17 cellular contexts compared by ENCODE assay signal in the genomic region with DNA sequence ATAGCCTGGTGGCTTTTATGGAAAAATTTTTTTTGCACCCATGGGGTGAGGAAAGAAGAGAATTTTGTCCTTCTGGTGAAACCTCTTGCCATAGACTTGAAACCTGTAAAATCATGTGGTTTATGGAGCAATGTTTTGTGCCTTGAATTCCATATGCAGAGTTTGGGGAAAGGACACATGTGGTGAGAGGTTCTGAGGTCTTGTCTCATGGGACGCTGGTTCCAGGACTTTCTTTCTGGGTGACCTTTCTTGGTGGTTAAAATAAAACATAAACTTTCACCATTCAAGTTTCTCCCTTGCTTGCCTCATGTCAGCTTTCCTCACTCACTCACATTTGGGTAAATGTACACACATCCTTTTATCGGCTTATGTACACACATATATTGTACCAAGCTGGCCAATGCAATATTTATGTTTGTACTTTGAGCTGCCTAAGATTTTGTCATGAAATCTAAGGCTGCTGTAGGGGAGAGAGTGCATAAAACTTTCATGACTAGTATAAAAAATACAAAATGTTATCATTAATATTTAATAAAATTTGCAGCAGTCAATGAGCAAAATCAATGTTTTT.
DNase-seq lines count a peak whose midpoint lies in the region; ATAC-seq and TF ChIP-seq lines count a peak whose summit lies in the region.
"Had no signal": no experiment of that assay in that cellular context is flagged by ENCODE, and none has a peak within 500 bp of the region (broad histone marks: within the 10 kb centered on the region; RNA-seq: fewer than 3 reads in every experiment).

No MANE protein-coding gene starts in this region.

- no peak overlapping the region for H3K4ac ChIP-seq in trophoblast cell (ENCODE audit: low read depth, low read length)

- H3K36me3 ChIP-seq in ascending aorta (no peaks in the 10 kb centered on the region), gastroesophageal sphincter (no peaks in the 10 kb centered on the region), trophoblast cell (ENCODE audit: control insufficient read depth in 1 of 2, insufficient read depth in 2 of 2, low read length in 2 of 2) (no peaks in the 10 kb centered on the region)
- H3K36me3 ChIP-seq: HAP-1 had no signal

- H3K27me3 ChIP-seq in AG04450 (ENCODE audit: control insufficient read depth, insufficient read depth, low read length) (no peaks in the 10 kb centered on the region), ascending aorta (no peaks in the 10 kb centered on the region), gastroesophageal sphincter (no peaks in the 10 kb centered on the region), trophoblast cell (ENCODE audit: insufficient read depth, low read length) (no peaks in the 10 kb centered on the region)

- H4K91ac ChIP-seq in trophoblast cell (ENCODE audit: low read depth, low read length) = no peak overlapping the region

- no peak overlapping the region for H3K14ac ChIP-seq in trophoblast cell (ENCODE audit: low read length)

- no peak overlapping the region for H2AK5ac ChIP-seq in trophoblast cell (ENCODE audit: low read length)

- no peak overlapping the region for H3K4me2 ChIP-seq in trophoblast cell (ENCODE audit: low read length)

- no peak for TF ChIP-seq POLR2A in gastroesophageal sphincter (IDR thresholded peaks at IDR 0.05)

- H2BK5ac ChIP-seq in trophoblast cell (ENCODE audit: low read depth, low read length, poor library complexity) = no peak overlapping the region

- CTCF ChIA-PET in AG04450 (lab: Charles Lee) = interaction anchor here (1.1 kb wide), 1 partner anchor 18 kb away, joined by 3 read pairs; no protein-coding TSS in a partner anchor

- H2AFZ ChIP-seq in trophoblast cell (ENCODE audit: insufficient read depth, low read length, poor library complexity) = no peak overlapping the region

- peak overlapping the region; percentile 4 for H2BK12ac ChIP-seq in trophoblast cell (ENCODE audit: low read length)

- H3K4me3 ChIP-seq in AG04450 (ENCODE audit: low read depth, low read length) (no peak overlapping the region), ascending aorta (peak overlapping the region in 1 of 2 donors; percentile 7), gastroesophageal sphincter (no peak overlapping the region), trophoblast cell (ENCODE audit: low read depth, low read length) (no peak overlapping the region)
- H3K4me3 ChIP-seq: HAP-1 had no signal

- H2BK120ac ChIP-seq in trophoblast cell (ENCODE audit: insufficient read depth, low read length, poor library complexity) = peak overlapping the region; percentile 11

- WGBS in gastroesophageal sphincter (ENCODE audit: low coverage in 1 of 2), 2 donors = 50 to 81% methylated on average over 2 of the region's 2 CpGs
- no CpG with 5 or more reads among the region's 2 CpGs for WGBS in trophoblast cell (ENCODE audit: extremely low coverage, insufficient coverage, insufficient read length)

- TF ChIP-seq EP300 in gastroesophageal sphincter (IDR thresholded peaks at IDR 0.05) = no peak

- H3K9me3 ChIP-seq in AG04450 (ENCODE audit: control insufficient read depth, insufficient read depth, low read length) (peaks cover 2% of the 10 kb centered on the region; the same call in 1 of the 2 replicates), ascending aorta (no peaks in the 10 kb centered on the region), gastroesophageal sphincter (no peaks in the 10 kb centered on the region), trophoblast cell (ENCODE audit: insufficient read depth, low read depth, low read length) (no peaks in the 10 kb centered on the region)
- H3K9me3 ChIP-seq: HAP-1 had no signal

- no peak overlapping the region for H4K8ac ChIP-seq in trophoblast cell (ENCODE audit: low read depth, low read length)

- TF ChIP-seq CTCF in AG04450 (IDR thresholded peaks at IDR 0.05; ENCODE audit: low read depth, low read length) (no peak), ascending aorta (IDR thresholded peaks at IDR 0.05) (no peak), gastroesophageal sphincter (IDR thresholded peaks at IDR 0.05) (no peak)

- H3K23ac ChIP-seq in trophoblast cell (ENCODE audit: low read length) = no peak overlapping the region

- intact Hi-C loops in ascending aorta (cut with DNase I) = loop anchor here (1.0 to 5.0 kb wide), 4 partner anchors 38 to 265 kb away; no protein-coding TSS in a partner anchor

- POLR2A ChIA-PET in AG04450 (lab: Yijun Ruan, JAX) = interaction anchor here (1.4 kb wide), 1 partner anchor 19 kb away, joined by 7 read pairs; no protein-coding TSS in a partner anchor

- no peaks in the 10 kb centered on the region for H3K79me2 ChIP-seq in trophoblast cell (ENCODE audit: control insufficient read depth, insufficient read depth, low read length, poor library complexity)

- H3K4me1 ChIP-seq in ascending aorta (peaks cover 0 to 33% of the 10 kb centered on the region in 2 donors), gastroesophageal sphincter (peaks cover 11 to 31% (median 17%) of the 10 kb centered on the region in 3 donors), trophoblast cell (ENCODE audit: control insufficient read depth in 1 of 2, insufficient read depth in 2 of 2, low read length in 2 of 2) (peaks cover 9 to 12% of the 10 kb centered on the region in 2 experiments)
- H3K4me1 ChIP-seq: HAP-1 had no signal

- peak overlapping the region; percentile 71 for H3K27ac ChIP-seq in AG04450 (ENCODE audit: low read depth, low read length)
- H3K27ac ChIP-seq in ascending aorta = peak overlapping the region; percentile 83 to 88
- peak overlapping the region; percentile 78 to 82 (median 82) for H3K27ac ChIP-seq in gastroesophageal sphincter
- no peak overlapping the region for H3K27ac ChIP-seq in trophoblast cell (ENCODE audit: low read depth, low read length)

- DNase-seq in AG04450 (ENCODE audit: low read depth, low spot score) = no peak
- DNase-seq in ascending aorta (ENCODE audit: low spot score in 2 of 2) = no peak
- no peak for DNase-seq in trophoblast cell
- no peak for DNase-seq in COLO668 (lab: John Stamatoyannopoulos, UW; ENCODE audit: unreplicated experiment)
- DNase-seq in SIG-M5 treated with dmso at 0.1 percent for 504 hours (lab: John Stamatoyannopoulos, UW; ENCODE audit: unreplicated experiment) = no peak
- no peak for DNase-seq in COLO829 (ENCODE audit: low spot score)
- DNase-seq in NCI-H2081 treated with DMSO at 0.1 percent for 48 hours (lab: John Stamatoyannopoulos, UW) = no peak
- DNase-seq: activated CD4-positive, alpha-beta T cell treated with anti-CD3 and anti-CD28 coated beads, Interleukin-2, amount 10 ng/mL, durations not matched to agents 7 days and 5 days; activated T-cell treated with anti-CD3 and anti-CD28 coated beads, Interleukin-2, amount 50 U/mL, for 48 hours; Calu3; foreskin melanocyte; immature natural killer cell; NCI-H2081; NCI-H748 treated with DMSO at 0.1 percent for 48 hours; stimulated activated CD4-positive, alpha-beta T cell treated with anti-CD3 and anti-CD28 coated beads, Interleukin-2, amount 100 ng/mL, for 48 hours had no signal

- H3K18ac ChIP-seq in trophoblast cell (ENCODE audit: low read length) = no peak overlapping the region

- no peak overlapping the region for H4K12ac ChIP-seq in trophoblast cell (ENCODE audit: low read depth, low read length)

- no peaks in the 10 kb centered on the region for H3K79me1 ChIP-seq in trophoblast cell (ENCODE audit: low read length)

- no peak for ATAC-seq in gastroesophageal sphincter

- no peak overlapping the region for H3K9ac ChIP-seq in trophoblast cell (ENCODE audit: low read length)
